In the genomic region with DNA sequence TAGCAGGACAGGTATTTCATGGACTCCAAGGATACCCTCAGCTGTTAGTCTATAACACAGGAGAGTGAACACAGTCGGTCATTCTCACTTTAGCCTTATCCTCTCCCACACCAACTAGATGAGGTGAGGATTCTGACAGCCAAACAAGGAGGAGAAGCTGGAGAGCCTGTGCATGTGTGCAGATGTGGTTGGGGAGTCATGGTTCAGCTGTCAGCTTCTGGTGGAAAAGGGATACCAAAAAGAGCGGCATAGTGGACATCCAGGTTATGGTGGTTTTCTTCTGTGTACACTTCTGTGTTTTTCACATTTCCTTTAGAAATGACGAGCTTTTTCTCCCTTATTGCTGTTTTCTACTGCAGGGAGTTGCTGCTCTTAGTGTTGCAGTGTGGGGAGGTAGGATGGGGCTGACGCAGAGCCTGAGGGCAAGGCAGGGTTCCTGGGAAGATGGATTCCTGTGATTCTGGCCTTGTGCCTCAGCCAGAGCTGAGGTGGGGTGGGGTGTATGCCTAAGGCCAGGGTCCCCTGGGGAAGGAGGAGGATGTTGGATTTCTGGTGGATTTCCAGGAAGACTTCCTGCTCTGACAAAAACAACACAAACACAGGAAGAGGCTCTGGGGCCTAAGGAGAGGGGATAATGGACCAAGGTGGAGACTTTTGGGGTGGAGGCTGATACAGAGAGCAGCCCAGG, we compare ENCODE assay signal across 10 cellular contexts. TPM values are rescaled to one million over a fixed set of nuclear protein-coding genes. Genes with fewer than 3 reads are reported as not detected.
DNase-seq lines count a peak whose midpoint lies in the region; ATAC-seq and TF ChIP-seq lines count a peak whose summit lies in the region.
"Had no signal": no experiment of that assay in that cellular context is flagged by ENCODE, and none has a peak within 500 bp of the region (broad histone marks: within the 10 kb centered on the region; RNA-seq: fewer than 3 reads in every experiment).

No MANE protein-coding gene starts in this region.

- ATAC-seq in Panc1 (no peak), memory B cell (ENCODE audit: low read depth) (no peak), WTC11 (no peak)
- ATAC-seq: activated naive CD4-positive, alpha-beta T cell treated with anti-CD3 and anti-CD28 coated beads, Interleukin-2, amount 50 U/mL, for 72 hours had no signal

- intact Hi-C loops in Panc1 (cut with micrococcal nuclease; ENCODE audit: unreplicated experiment): no loop called here
- intact Hi-C loops in tibial artery (cut with DNase I; ENCODE audit: low total_unique reads): no loop called here
- intact Hi-C loops in Caco-2 (cut with micrococcal nuclease; ENCODE audit: unreplicated experiment): no loop called here

- H3K4me1 Mint-ChIP-seq in memory B cell (peaks cover 5% of the 10 kb centered on the region), Caco-2 (ENCODE audit: low read depth, unreplicated experiment) (peaks cover 7% of the 10 kb centered on the region), WTC11 (peaks cover 18% of the 10 kb centered on the region)

- in situ Hi-C loops in Panc1 (cut with HindIII; ENCODE audit: low pct_unique_long_range_greater_than_20kb, low sequenced_read_pairs): no loop called here

- H3K4me1 ChIP-seq in Panc1 (ENCODE audit: control insufficient read depth, insufficient read depth, low read length) (peaks cover 14% of the 10 kb centered on the region), tibial artery (peaks cover 0 to 36% (median 17%) of the 10 kb centered on the region in 4 donors), Caco-2 (peaks cover 15% of the 10 kb centered on the region)

- peak overlapping the region; percentile 4; the same call in 1 of the 2 replicates for H3K27ac ChIP-seq in Panc1 (ENCODE audit: low read length)
- H3K27ac ChIP-seq in tibial artery: peak overlapping the region; percentile 36 to 40

- no peak for DNase-seq in Panc1 (ENCODE audit: low read depth, low spot score)
- DNase-seq in epithelial cell of esophagus (ENCODE audit: low read depth): peak; percentile 49
- DNase-seq in memory B cell (ENCODE audit: low spot score in 2 of 2): no peak
- no peak for DNase-seq in tibial artery
- DNase-seq in Caco-2: no peak
- DNase-seq in COLO668 (lab: John Stamatoyannopoulos, UW; ENCODE audit: unreplicated experiment): no peak
- no peak for DNase-seq in WTC11 (ENCODE audit: low spot score)
- no peak for DNase-seq in RPMI8226
- DNase-seq: NCI-H2227 treated with DMSO at 0.1 percent for 48 hours had no signal

- no peaks in the 10 kb centered on the region for H3K9me3 ChIP-seq in Panc1 (ENCODE audit: control insufficient read depth, insufficient read depth, low read depth, low read length)
- H3K9me3 ChIP-seq in tibial artery: no peaks in the 10 kb centered on the region
- H3K9me3 ChIP-seq in Caco-2: no peaks in the 10 kb centered on the region

- H3K36me3 Mint-ChIP-seq in memory B cell: no peaks in the 10 kb centered on the region
- peaks cover 4% of the 10 kb centered on the region for H3K36me3 Mint-ChIP-seq in Caco-2 (ENCODE audit: insufficient read depth, unreplicated experiment)
- no peaks in the 10 kb centered on the region for H3K36me3 Mint-ChIP-seq in WTC11
- H3K36me3 Mint-ChIP-seq: activated naive CD4-positive, alpha-beta T cell treated with anti-CD3 and anti-CD28 coated beads, Interleukin-2, amount 50 U/mL, for 72 hours had no signal

- BruUV-seq in Panc1 (replicated peaks; lab: Mats Ljungman, UMichigan): no TSS peak
- no TSS peak for BruUV-seq in Caco-2 (replicated peaks; lab: Mats Ljungman, UMichigan)

- CTCF ChIA-PET in Panc1 (lab: Charles Lee) (interaction anchor here (2.5 kb wide), 1 partner anchor 51 kb away, joined by 7 read pairs; no protein-coding TSS in a partner anchor), Caco-2 (lab: Charles Lee) (no interaction called here), WTC11 (lab: Charles Lee) (interaction anchor here (0.6 to 7.5 kb wide), 4 partner anchors 19 to 75 kb away, joined by 3 to 155 read pairs (median 5); no protein-coding TSS in a partner anchor)

- POLR2A ChIA-PET in Panc1 (lab: Charles Lee) (no interaction called here), Caco-2 (lab: Charles Lee) (interaction anchor here (0.5 kb wide), 1 partner anchor 35 kb away, joined by 5 read pairs; no protein-coding TSS in a partner anchor), WTC11 (lab: Charles Lee) (no interaction called here)

- H3K4me3 Mint-ChIP-seq in memory B cell (no peak overlapping the region), Caco-2 (ENCODE audit: unreplicated experiment) (no peak overlapping the region), WTC11 (no peak overlapping the region)

- H3K36me3 ChIP-seq in Panc1 (ENCODE audit: control insufficient read depth, insufficient read depth, low read length): no peaks in the 10 kb centered on the region
- H3K36me3 ChIP-seq in tibial artery: no peaks in the 10 kb centered on the region
- no peaks in the 10 kb centered on the region for H3K36me3 ChIP-seq in Caco-2 (ENCODE audit: control insufficient read depth, insufficient read depth, low read length)

- TF ChIP-seq CTCF in Panc1 (IDR thresholded peaks at IDR 0.05) (no peak), epithelial cell of esophagus (IDR thresholded peaks at IDR 0.05; ENCODE audit: insufficient read depth, low read depth, low read length, missing control alignments) (no peak), tibial artery (IDR thresholded peaks at IDR 0.05) (no peak), Caco-2 (IDR thresholded peaks at IDR 0.05; ENCODE audit: insufficient read depth in 1 of 2, low read depth in 1 of 2, low read length in 1 of 2, severe bottlenecking in 1 of 2, unreplicated experiment in 1 of 2) (no peak), WTC11 (IDR thresholded peaks at IDR 0.05) (no peak)

- H3K27me3 ChIP-seq in Panc1 (ENCODE audit: control insufficient read depth, insufficient read depth, low read length): no peaks in the 10 kb centered on the region
- no peaks in the 10 kb centered on the region for H3K27me3 ChIP-seq in tibial artery
- H3K27me3 ChIP-seq in Caco-2 (replicated peaks; ENCODE audit: control insufficient read depth, insufficient read depth, low read length): no peaks in the 10 kb centered on the region

- H3K27ac Mint-ChIP-seq in memory B cell (peak overlapping the region; percentile 45), Caco-2 (ENCODE audit: unreplicated experiment) (no peak overlapping the region), WTC11 (no peak overlapping the region)
- H3K27ac Mint-ChIP-seq: activated naive CD4-positive, alpha-beta T cell treated with anti-CD3 and anti-CD28 coated beads, Interleukin-2, amount 50 U/mL, for 72 hours had no signal

- H3K4me3 ChIP-seq in Panc1 (ENCODE audit: low read depth in 2 of 2, low read length in 2 of 2) (no peak overlapping the region), epithelial cell of esophagus (ENCODE audit: low read length) (no peak overlapping the region), tibial artery (no peak overlapping the region), Caco-2 (ENCODE audit: low read depth, low read length) (no peak overlapping the region)

- no peaks in the 10 kb centered on the region for H3K9me3 Mint-ChIP-seq in memory B cell
- H3K9me3 Mint-ChIP-seq in Caco-2 (ENCODE audit: unreplicated experiment): no peaks in the 10 kb centered on the region
- H3K9me3 Mint-ChIP-seq in WTC11: no peaks in the 10 kb centered on the region
- H3K9me3 Mint-ChIP-seq: activated naive CD4-positive, alpha-beta T cell treated with anti-CD3 and anti-CD28 coated beads, Interleukin-2, amount 50 U/mL, for 72 hours had no signal

- no peaks in the 10 kb centered on the region for H3K27me3 Mint-ChIP-seq in memory B cell
- no peaks in the 10 kb centered on the region for H3K27me3 Mint-ChIP-seq in Caco-2 (ENCODE audit: insufficient read depth, unreplicated experiment)
- peaks cover 7% of the 10 kb centered on the region for H3K27me3 Mint-ChIP-seq in WTC11 (ENCODE audit: low read depth)

TF ChIP-seq in WTC11, 78 proteins besides CTCF, POLR2A, EP300 and RAD21:
- TF ChIP-seq, protein P1, sequence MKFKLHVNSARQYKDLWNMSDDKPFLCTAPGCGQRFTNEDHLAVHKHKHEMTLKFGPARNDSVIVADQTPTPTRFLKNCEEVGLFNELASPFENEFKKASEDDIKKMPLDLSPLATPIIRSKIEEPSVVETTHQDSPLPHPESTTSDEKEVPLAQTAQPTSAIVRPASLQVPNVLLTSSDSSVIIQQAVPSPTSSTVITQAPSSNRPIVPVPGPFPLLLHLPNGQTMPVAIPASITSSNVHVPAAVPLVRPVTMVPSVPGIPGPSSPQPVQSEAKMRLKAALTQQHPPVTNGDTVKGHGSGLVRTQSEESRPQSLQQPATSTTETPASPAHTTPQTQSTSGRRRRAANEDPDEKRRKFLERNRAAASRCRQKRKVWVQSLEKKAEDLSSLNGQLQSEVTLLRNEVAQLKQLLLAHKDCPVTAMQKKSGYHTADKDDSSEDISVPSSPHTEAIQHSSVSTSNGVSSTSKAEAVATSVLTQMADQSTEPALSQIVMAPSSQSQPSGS (CRISPR knock-in tag; IDR thresholded peaks at IDR 0.05; ENCODE audit: borderline replicate concordance, low read depth): no peak
- no peak for TF ChIP-seq ZNF232 (CRISPR knock-in tag; IDR thresholded peaks at IDR 0.05)
- TF ChIP-seq EMX1 (CRISPR knock-in tag; IDR thresholded peaks at IDR 0.05): no peak
- TF ChIP-seq TP53 (CRISPR knock-in tag; IDR thresholded peaks at IDR 0.05): no peak
- no peak for TF ChIP-seq MYBL2 (CRISPR knock-in tag; IDR thresholded peaks at IDR 0.05)
- no peak for TF ChIP-seq ZNF138 (CRISPR knock-in tag; conservative IDR thresholded peaks at IDR 0.05)
- TF ChIP-seq CBFB (CRISPR knock-in tag; IDR thresholded peaks at IDR 0.05; ENCODE audit: low read depth): no peak
- TF ChIP-seq, protein P2, sequence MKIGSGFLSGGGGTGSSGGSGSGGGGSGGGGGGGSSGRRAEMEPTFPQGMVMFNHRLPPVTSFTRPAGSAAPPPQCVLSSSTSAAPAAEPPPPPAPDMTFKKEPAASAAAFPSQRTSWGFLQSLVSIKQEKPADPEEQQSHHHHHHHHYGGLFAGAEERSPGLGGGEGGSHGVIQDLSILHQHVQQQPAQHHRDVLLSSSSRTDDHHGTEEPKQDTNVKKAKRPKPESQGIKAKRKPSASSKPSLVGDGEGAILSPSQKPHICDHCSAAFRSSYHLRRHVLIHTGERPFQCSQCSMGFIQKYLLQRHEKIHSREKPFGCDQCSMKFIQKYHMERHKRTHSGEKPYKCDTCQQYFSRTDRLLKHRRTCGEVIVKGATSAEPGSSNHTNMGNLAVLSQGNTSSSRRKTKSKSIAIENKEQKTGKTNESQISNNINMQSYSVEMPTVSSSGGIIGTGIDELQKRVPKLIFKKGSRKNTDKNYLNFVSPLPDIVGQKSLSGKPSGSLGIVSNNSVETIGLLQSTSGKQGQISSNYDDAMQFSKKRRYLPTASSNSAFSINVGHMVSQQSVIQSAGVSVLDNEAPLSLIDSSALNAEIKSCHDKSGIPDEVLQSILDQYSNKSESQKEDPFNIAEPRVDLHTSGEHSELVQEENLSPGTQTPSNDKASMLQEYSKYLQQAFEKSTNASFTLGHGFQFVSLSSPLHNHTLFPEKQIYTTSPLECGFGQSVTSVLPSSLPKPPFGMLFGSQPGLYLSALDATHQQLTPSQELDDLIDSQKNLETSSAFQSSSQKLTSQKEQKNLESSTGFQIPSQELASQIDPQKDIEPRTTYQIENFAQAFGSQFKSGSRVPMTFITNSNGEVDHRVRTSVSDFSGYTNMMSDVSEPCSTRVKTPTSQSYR (CRISPR knock-in tag; IDR thresholded peaks at IDR 0.05): no peak

RNA-seq across cellular contexts. Expression of a gene that starts 26.5 kb away (rescaled TPM):
- total RNA-seq in Panc1 (2021; ENCODE audit: unreplicated experiment): 305 TPM
- 162 TPM for polyA plus RNA-seq in Panc1 (2012; ENCODE audit: insufficient read length)
- 1.2 and 1.8 TPM in 2 replicates for total RNA-seq in Caco-2 (2022)
- 15.0 to 18.0 TPM (median 16.2 TPM) in 3 replicates for total RNA-seq in WTC11 (2021)

Comparison
In these comparisons a context has a peak if more than half of its experiments do, and no peak if none do; other contexts are left out.
1. RNA of a gene that starts 26.5 kb away (total RNA-seq): 305 TPM in Panc1 (single experiment); 15.0 to 18.0 TPM in WTC11 and 1.2 to 1.8 TPM in Caco-2; every median in the first group is over 10 times any median in the second.